ENCODE assay signal across 19 cellular contexts in the genomic region with DNA sequence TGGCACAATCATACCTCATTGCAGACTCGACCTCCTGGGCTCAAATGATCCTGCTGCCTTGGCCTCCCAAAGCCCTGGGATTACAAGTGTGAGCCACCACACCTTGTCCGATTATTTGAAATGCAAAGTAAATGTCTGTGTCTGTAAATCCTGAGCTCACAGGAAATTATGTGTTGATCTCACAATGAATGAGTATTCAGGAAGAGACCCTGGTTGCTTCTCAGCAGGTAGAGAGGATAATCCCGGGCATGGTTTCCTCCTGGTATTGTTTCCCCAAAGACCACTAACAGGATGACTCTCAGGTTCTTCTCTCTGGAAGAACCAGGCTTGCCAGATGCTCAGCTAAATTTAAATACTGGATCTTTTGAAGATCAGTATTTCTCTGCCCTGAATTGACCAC.
"Had no signal": no experiment of that assay in that cellular context is flagged by ENCODE, and none has a peak within 500 bp of the region (broad histone marks: within the 10 kb centered on the region; RNA-seq: fewer than 3 reads in every experiment).

No MANE protein-coding gene starts in this region.

- H3K27me3 ChIP-seq: hepatocyte, sigmoid colon, stomach, transverse colon had no signal

- H3K27ac Mint-ChIP-seq: memory B cell, nephron had no signal

- H3K9me3 Mint-ChIP-seq: dendritic cell treated with granulocyte-macrophage colony-stimulating factor and Interleukin-4, amounts not matched to agents 40 ng/mL and 50 ng/mL, for 4 days; memory B cell; nephron had no signal

- H3K4me2 ChIP-seq: hepatocyte had no signal

- H3K4me1 ChIP-seq: lower lobe of right lung had no signal

- H3K4me3 ChIP-seq: hepatocyte, left ventricle myocardium inferior, lower lobe of right lung, sigmoid colon, skin epidermis, stomach, thoracic aorta, transverse colon had no signal

- H3K79me2 ChIP-seq: hepatocyte had no signal

- H3K4me3 Mint-ChIP-seq: dendritic cell treated with granulocyte-macrophage colony-stimulating factor and Interleukin-4, amounts not matched to agents 40 ng/mL and 50 ng/mL, for 4 days; memory B cell; nephron had no signal

- H3K36me3 Mint-ChIP-seq: memory B cell had no signal

- H3K36me3 ChIP-seq: left ventricle myocardium inferior, lower lobe of right lung, sigmoid colon, stomach, thoracic aorta, transverse colon had no signal

- H3K9me3 ChIP-seq: left ventricle myocardium inferior, lower lobe of right lung, sigmoid colon, stomach, thoracic aorta, transverse colon had no signal

- H3K27ac ChIP-seq: hepatocyte, left ventricle myocardium inferior, lower lobe of right lung, skin epidermis, thoracic aorta had no signal

- DNase-seq: erythroblast; foreskin melanocyte; kidney; left cardiac atrium; left ventricle myocardium inferior; lower lobe of right lung; midbrain; sigmoid colon; stimulated activated CD4-positive, alpha-beta T cell treated with anti-CD3 and anti-CD28 coated beads, Interleukin-12 subunit alpha, Interleukin-12 subunit beta, amount 100 ng/mL, for 4 hours; stimulated activated naive CD4-positive, alpha-beta T cell; stomach; substantia nigra; transverse colon had no signal

- ATAC-seq: left cardiac atrium, lower lobe of right lung had no signal

- H3K4me1 Mint-ChIP-seq: memory B cell, nephron had no signal
